2 cellular contexts compared by ENCODE assay signal in genomic region chr4:71346710-71347109, GRCh38.
TF ChIP-seq lines count a peak whose summit lies in the region.

No MANE protein-coding gene starts in this region.

TF ChIP-seq in HepG2, 621 proteins besides CTCF, POLR2A, EP300 and RAD21:
- TF ChIP-seq ATF7 (IDR thresholded peaks at IDR 0.05) = peak; percentile 70; the same call in 1 of the 2 replicates
- no peak for TF ChIP-seq ATF7 (CRISPR knock-in tag; IDR thresholded peaks at IDR 0.05)
- TF ChIP-seq MIER2 (CRISPR knock-in tag; IDR thresholded peaks at IDR 0.05) = no peak

TF ChIP-seq in IMR-90, 13 proteins besides CTCF, POLR2A, EP300 and RAD21:
- TF ChIP-seq BHLHE40 (IDR thresholded peaks at IDR 0.05; ENCODE audit: low read depth, low read length) = no peak
- no peak for TF ChIP-seq USF2 (IDR thresholded peaks at IDR 0.05; ENCODE audit: low read depth, low read length)
- no peak for TF ChIP-seq MXI1 (IDR thresholded peaks at IDR 0.05; ENCODE audit: borderline replicate concordance, low read depth, low read length)
- TF ChIP-seq CEBPB (IDR thresholded peaks at IDR 0.05; ENCODE audit: low read depth, low read length) = no peak
- TF ChIP-seq ELK1 (IDR thresholded peaks at IDR 0.05; ENCODE audit: borderline replicate concordance, low read depth, low read length) = no peak
- TF ChIP-seq MAFK (IDR thresholded peaks at IDR 0.05; ENCODE audit: low read depth, low read length) = no peak
- TF ChIP-seq CHD1 (IDR thresholded peaks at IDR 0.05; ENCODE audit: low read depth, low read length) = no peak
- no peak for TF ChIP-seq FOS (IDR thresholded peaks at IDR 0.05; ENCODE audit: low read depth, low read length)
- no peak for TF ChIP-seq RFX5 (IDR thresholded peaks at IDR 0.05; ENCODE audit: low read depth, low read length)
- no peak for TF ChIP-seq RCOR1 (IDR thresholded peaks at IDR 0.05; ENCODE audit: insufficient replicate concordance, low read length)
- no peak for TF ChIP-seq NFE2L2 (IDR thresholded peaks at IDR 0.05; ENCODE audit: low read depth, low read length)
- TF ChIP-seq SMC3 (IDR thresholded peaks at IDR 0.05; ENCODE audit: low read depth, low read length) = no peak
- no peak for TF ChIP-seq MAZ (IDR thresholded peaks at IDR 0.05; ENCODE audit: borderline replicate concordance, low read depth, low read length)
